ENCODE assay signal across 2 cellular contexts in the genomic region with DNA sequence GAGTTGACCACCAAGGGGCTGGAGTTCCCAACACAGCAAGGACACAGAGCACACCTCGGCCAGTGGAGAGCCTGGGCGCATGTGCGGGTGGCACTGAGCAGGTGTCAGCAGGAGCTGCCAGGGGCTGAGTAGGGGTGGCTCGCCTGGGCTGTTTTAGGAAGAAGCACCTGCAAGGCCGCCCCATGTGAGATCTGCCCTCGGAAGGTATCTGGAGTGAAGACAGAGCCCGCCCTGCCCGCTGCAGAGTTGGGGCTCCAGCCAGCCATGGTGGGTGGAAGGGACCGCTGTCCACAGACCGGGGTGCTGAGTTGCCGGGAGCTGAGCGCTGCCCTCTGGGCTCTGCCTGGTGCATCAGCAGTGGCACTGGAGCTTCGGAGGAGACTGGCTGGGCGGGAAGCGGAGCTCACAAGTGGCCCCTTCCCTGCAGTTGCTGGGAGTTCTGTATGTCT.
TF ChIP-seq lines count a peak whose summit lies in the region.

No MANE protein-coding gene starts in this region.

TF ChIP-seq in Ishikawa, 13 proteins besides CTCF, POLR2A, EP300 and RAD21:
- peak; percentile 91 for TF ChIP-seq REST (IDR thresholded peaks at IDR 0.05; ENCODE audit: low read depth)
- peak; percentile 38; the same call in 1 of the 2 replicates for TF ChIP-seq YY1 (IDR thresholded peaks at IDR 0.05; ENCODE audit: low read depth)
- no peak for TF ChIP-seq CEBPB (IDR thresholded peaks at IDR 0.05)
- TF ChIP-seq MAX (IDR thresholded peaks at IDR 0.05): no peak

TF ChIP-seq in H1, 55 proteins besides CTCF, POLR2A, EP300 and RAD21:
- TF ChIP-seq YY1 (IDR thresholded peaks at IDR 0.05; ENCODE audit: low read depth, low read length) (peak; percentile 81), TEAD4 (IDR thresholded peaks at IDR 0.05; ENCODE audit: low read depth, low read length) (no peak), MAX (IDR thresholded peaks at IDR 0.05) (0 out of 2 replicates have a peak, but pooled peaks have one; percentile 18), CBX8 (IDR thresholded peaks at IDR 0.05; ENCODE audit: borderline replicate concordance, low read depth, low read length) (no peak), KDM1A (IDR thresholded peaks at IDR 0.05; ENCODE audit: borderline replicate concordance, low read length) (no peak), TBP (IDR thresholded peaks at IDR 0.05; ENCODE audit: low read depth, low read length) (peak; percentile 38; the same call in 1 of the 2 replicates), GABPA (IDR thresholded peaks at IDR 0.05; ENCODE audit: borderline replicate concordance, insufficient read depth, low read length) (peak; percentile 81; the same call in 1 of the 2 replicates), EGR1 (IDR thresholded peaks at IDR 0.05; ENCODE audit: borderline replicate concordance, low read depth, low read length) (no peak), JUN (IDR thresholded peaks at IDR 0.05; ENCODE audit: low read depth, low read length) (no peak), SIX5 (IDR thresholded peaks at IDR 0.05; ENCODE audit: low read depth, low read length) (no peak), ASH2L (IDR thresholded peaks at IDR 0.05; ENCODE audit: low read length) (no peak), SRF (IDR thresholded peaks at IDR 0.05; ENCODE audit: low read depth, low read length) (no peak), SIN3A (conservative IDR thresholded peaks at IDR 0.05 in 1 of 2, IDR thresholded peaks at IDR 0.05 in 1 of 2; ENCODE audit: low read depth in 1 of 2, low read length in 2 of 2) (peak; percentile 83 to 86; a peak in 3 of 4 replicates), BACH1 (IDR thresholded peaks at IDR 0.05; ENCODE audit: low read length) (no peak)
- TF ChIP-seq, protein P1, sequence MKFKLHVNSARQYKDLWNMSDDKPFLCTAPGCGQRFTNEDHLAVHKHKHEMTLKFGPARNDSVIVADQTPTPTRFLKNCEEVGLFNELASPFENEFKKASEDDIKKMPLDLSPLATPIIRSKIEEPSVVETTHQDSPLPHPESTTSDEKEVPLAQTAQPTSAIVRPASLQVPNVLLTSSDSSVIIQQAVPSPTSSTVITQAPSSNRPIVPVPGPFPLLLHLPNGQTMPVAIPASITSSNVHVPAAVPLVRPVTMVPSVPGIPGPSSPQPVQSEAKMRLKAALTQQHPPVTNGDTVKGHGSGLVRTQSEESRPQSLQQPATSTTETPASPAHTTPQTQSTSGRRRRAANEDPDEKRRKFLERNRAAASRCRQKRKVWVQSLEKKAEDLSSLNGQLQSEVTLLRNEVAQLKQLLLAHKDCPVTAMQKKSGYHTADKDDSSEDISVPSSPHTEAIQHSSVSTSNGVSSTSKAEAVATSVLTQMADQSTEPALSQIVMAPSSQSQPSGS (IDR thresholded peaks at IDR 0.05; ENCODE audit: low read length): no peak
- TF ChIP-seq, protein P2, sequence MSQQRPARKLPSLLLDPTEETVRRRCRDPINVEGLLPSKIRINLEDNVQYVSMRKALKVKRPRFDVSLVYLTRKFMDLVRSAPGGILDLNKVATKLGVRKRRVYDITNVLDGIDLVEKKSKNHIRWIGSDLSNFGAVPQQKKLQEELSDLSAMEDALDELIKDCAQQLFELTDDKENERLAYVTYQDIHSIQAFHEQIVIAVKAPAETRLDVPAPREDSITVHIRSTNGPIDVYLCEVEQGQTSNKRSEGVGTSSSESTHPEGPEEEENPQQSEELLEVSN (IDR thresholded peaks at IDR 0.05): no peak
